In the genomic region with DNA sequence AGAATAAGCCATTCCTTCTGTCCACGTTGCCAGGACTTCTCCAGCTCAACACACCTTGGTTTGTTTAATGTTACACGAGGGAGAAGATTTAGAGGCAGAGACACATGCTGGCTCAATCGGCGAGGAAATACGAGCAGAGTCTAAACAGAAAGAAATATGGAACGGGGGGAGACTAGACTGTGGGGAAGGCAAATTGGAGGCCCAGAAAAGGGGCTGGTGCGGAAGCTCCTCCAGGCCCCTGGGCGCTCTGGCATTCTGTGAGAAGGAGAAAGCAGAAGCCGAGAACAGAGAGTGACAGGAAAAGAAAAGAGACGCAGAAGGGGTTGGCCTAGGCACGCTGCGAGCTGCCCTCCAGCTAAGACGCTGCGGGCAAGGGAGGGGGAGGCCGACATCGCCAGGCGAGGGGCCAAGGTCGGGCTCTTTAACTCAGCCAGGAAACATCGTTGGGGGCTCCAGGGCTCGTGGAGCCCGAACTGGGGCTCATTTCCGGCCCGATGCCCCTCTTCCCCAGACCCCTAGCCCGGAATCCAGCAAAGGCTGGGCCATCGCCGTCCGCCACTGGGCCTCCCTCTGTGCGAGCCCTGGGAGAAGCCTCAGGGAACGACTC, we compare ENCODE assay signal across 8 cellular contexts. TPM values are rescaled to one million over a fixed set of nuclear protein-coding genes. Genes with fewer than 3 reads are reported as not detected.
DNase-seq lines count a peak whose midpoint lies in the region; ATAC-seq, FAIRE-seq and TF ChIP-seq lines count a peak whose summit lies in the region.

No MANE protein-coding gene starts in this region.

- TF ChIP-seq CTCF in ascending aorta (IDR thresholded peaks at IDR 0.05), result no peak
- no peak for TF ChIP-seq CTCF in HepG2 (CRISPR knock-in tag; IDR thresholded peaks at IDR 0.05)
- no peak for TF ChIP-seq CTCF in thyroid gland (IDR thresholded peaks at IDR 0.05)

- no peaks in the 10 kb centered on the region for H4K20me1 ChIP-seq in HepG2 (ENCODE audit: insufficient read depth, low read length)

- H3K9ac ChIP-seq in HepG2 (ENCODE audit: insufficient read depth, low read depth, low read length), result no peak overlapping the region

- ATAC-seq in HepG2 (no peak), GM21737 (IDR thresholded peaks at IDR 0.05; ENCODE audit: unreplicated experiment) (no peak)

- no peak overlapping the region for H2AFZ ChIP-seq in HepG2 (ENCODE audit: low read length)

- TF ChIP-seq POLR2A in HepG2 (IDR thresholded peaks at IDR 0.05; ENCODE audit: insufficient read depth in 1 of 2, low read depth in 2 of 2, low read length in 2 of 2) (no peak), thyroid gland (IDR thresholded peaks at IDR 0.05) (no peak)

- TF ChIP-seq EP300 in HepG2 (IDR thresholded peaks at IDR 0.05; ENCODE audit: low read depth in 2 of 2, low read length in 2 of 2) (no peak), HepG2 (CRISPR knock-in tag; IDR thresholded peaks at IDR 0.05; ENCODE audit: borderline replicate concordance) (no peak)

- DNase-seq in G401 (ENCODE audit: low spot score) (peak; percentile 23), HK-2 (ENCODE audit: unreplicated experiment) (peak; percentile 42), ascending aorta (ENCODE audit: low spot score in 2 of 2) (no peak), HepG2 (ENCODE audit: low spot score) (no peak), thyroid gland (no peak), SW480 (ENCODE audit: low spot score) (no peak), pons (ENCODE audit: low spot score) (no peak)

- POLR2A ChIA-PET in HepG2 (lab: Yijun Ruan, JAX), result no interaction called here

- peak overlapping the region; percentile 55 for H3K4me2 ChIP-seq in HepG2 (ENCODE audit: low read depth, low read length)

- CTCF ChIA-PET in HepG2 (lab: Yijun Ruan, JAX; ENCODE audit: low intra/inter-chr PET ratio, low total read pairs), result no interaction called here

- FAIRE-seq in HepG2 (lab: Jason Lieb, UNC), result no peak

- in situ Hi-C loops in G401 (cut with HindIII; ENCODE audit: low sequenced_read_pairs) (no loop called here), HepG2 (cut with HindIII; ENCODE audit: extremely low pct_ligation_motif_present, low pct_unique_long_range_greater_than_20kb) (no loop called here)

- intact Hi-C loops in ascending aorta (cut with DNase I), result no loop called here
- intact Hi-C loops in HepG2 (cut with micrococcal nuclease; ENCODE audit: unreplicated experiment), result no loop called here
- intact Hi-C loops in thyroid gland (cut with DNase I), result no loop called here

- H3K36me3 ChIP-seq in ascending aorta (no peaks in the 10 kb centered on the region), HepG2 (replicated peaks in 1 of 2; ENCODE audit: control insufficient read depth in 1 of 2, insufficient read depth in 2 of 2, low read length in 2 of 2) (no peaks in the 10 kb centered on the region), thyroid gland (no peaks in the 10 kb centered on the region)

- H3K79me2 ChIP-seq in HepG2 (ENCODE audit: insufficient read depth, low read length), result no peaks in the 10 kb centered on the region

- H3K27ac ChIP-seq in ascending aorta, result no peak overlapping the region
- no peak overlapping the region for H3K27ac ChIP-seq in HepG2 (ENCODE audit: extremely low read length, insufficient read depth, low read length)
- H3K27ac ChIP-seq in thyroid gland, result no peak overlapping the region

- 67% methylated on average over 17 of the region's 29 CpGs for WGBS in HepG2 (ENCODE audit: low lambda C conversion rate)
- 3% methylated on average over 20 to 28 of the region's 29 CpGs for WGBS in thyroid gland, 2 donors

- no peak for TF ChIP-seq RAD21 in HepG2 (CRISPR knock-in tag; IDR thresholded peaks at IDR 0.05)

- H3K9me3 ChIP-seq in ascending aorta (no peaks in the 10 kb centered on the region), HepG2 (ENCODE audit: low read length) (no peaks in the 10 kb centered on the region), thyroid gland (no peaks in the 10 kb centered on the region)

- peak overlapping the region; percentile 65 to 69 for H3K4me3 ChIP-seq in ascending aorta
- peak overlapping the region in 1 of 3 experiments; percentile 45; a peak in 1 of 6 replicates for H3K4me3 ChIP-seq in HepG2 (replicated peaks in 1 of 3; ENCODE audit: insufficient read depth in 1 of 3, low read depth in 2 of 3, low read length in 3 of 3)
- peak overlapping the region in 2 of 3 donors; percentile 35 to 38 for H3K4me3 ChIP-seq in thyroid gland (replicated peaks in 1 of 3)

- BruUV-seq in HepG2 (replicated peaks; lab: Mats Ljungman, UMichigan), result no TSS peak

- peaks cover 45% of the 10 kb centered on the region for H3K27me3 ChIP-seq in ascending aorta
- H3K27me3 ChIP-seq in HepG2 (ENCODE audit: control insufficient read depth in 1 of 2, insufficient read depth in 2 of 2, low read length in 2 of 2), result peaks cover 6 to 67% of the 10 kb centered on the region in 2 experiments
- peaks cover 70% of the 10 kb centered on the region for H3K27me3 ChIP-seq in thyroid gland

- H3K4me1 ChIP-seq in ascending aorta (peaks cover 13 to 16% of the 10 kb centered on the region in 2 donors), HepG2 (ENCODE audit: insufficient read depth, low read length) (peaks cover 19% of the 10 kb centered on the region), thyroid gland (peaks cover 22 to 38% of the 10 kb centered on the region in 2 donors)

TF ChIP-seq in HepG2, 621 proteins besides CTCF, POLR2A, EP300 and RAD21:
- TF ChIP-seq, protein P1, sequence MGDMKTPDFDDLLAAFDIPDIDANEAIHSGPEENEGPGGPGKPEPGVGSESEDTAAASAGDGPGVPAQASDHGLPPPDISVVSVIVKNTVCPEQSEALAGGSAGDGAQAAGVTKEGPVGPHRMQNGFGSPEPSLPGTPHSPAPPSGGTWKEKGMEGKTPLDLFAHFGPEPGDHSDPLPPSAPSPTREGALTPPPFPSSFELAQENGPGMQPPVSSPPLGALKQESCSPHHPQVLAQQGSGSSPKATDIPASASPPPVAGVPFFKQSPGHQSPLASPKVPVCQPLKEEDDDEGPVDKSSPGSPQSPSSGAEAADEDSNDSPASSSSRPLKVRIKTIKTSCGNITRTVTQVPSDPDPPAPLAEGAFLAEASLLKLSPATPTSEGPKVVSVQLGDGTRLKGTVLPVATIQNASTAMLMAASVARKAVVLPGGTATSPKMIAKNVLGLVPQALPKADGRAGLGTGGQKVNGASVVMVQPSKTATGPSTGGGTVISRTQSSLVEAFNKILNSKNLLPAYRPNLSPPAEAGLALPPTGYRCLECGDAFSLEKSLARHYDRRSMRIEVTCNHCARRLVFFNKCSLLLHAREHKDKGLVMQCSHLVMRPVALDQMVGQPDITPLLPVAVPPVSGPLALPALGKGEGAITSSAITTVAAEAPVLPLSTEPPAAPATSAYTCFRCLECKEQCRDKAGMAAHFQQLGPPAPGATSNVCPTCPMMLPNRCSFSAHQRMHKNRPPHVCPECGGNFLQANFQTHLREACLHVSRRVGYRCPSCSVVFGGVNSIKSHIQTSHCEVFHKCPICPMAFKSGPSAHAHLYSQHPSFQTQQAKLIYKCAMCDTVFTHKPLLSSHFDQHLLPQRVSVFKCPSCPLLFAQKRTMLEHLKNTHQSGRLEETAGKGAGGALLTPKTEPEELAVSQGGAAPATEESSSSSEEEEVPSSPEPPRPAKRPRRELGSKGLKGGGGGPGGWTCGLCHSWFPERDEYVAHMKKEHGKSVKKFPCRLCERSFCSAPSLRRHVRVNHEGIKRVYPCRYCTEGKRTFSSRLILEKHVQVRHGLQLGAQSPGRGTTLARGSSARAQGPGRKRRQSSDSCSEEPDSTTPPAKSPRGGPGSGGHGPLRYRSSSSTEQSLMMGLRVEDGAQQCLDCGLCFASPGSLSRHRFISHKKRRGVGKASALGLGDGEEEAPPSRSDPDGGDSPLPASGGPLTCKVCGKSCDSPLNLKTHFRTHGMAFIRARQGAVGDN (CRISPR knock-in tag; IDR thresholded peaks at IDR 0.05), result 0 out of 2 replicates have a peak, but pooled peaks have one; percentile 2
- TF ChIP-seq ZNF484 (CRISPR knock-in tag; IDR thresholded peaks at IDR 0.05; ENCODE audit: borderline replicate concordance, low read depth), result no peak

RNA-seq across cellular contexts. Expression of gene PAX5, which starts 3.2 kb away (rescaled TPM):
- not detected in 2 replicates for total RNA-seq in G401 (2014; rRNA removed; shearing (Covaris generic))
- not detected for total RNA-seq in ascending aorta
- not detected in 2 replicates for total RNA-seq in HepG2 (2016; rRNA removed; fragmentation: Illumina TruSeq; extraction: Trizol)
- not detected in 2 replicates for total RNA-seq in HepG2 (2016; cell fraction: cytosol; rRNA removed; fragmentation: Illumina TruSeq; extraction: Trizol; ENCODE audit: low read depth)
- not detected in 2 replicates for total RNA-seq in HepG2 (2016; cell fraction: insoluble cytoplasmic fraction; rRNA removed; fragmentation: Illumina TruSeq; extraction: Trizol)
- total RNA-seq in HepG2 (2016; cell fraction: membrane; rRNA removed; fragmentation: Illumina TruSeq; extraction: Trizol), result not detected in 2 replicates
- not detected in 2 replicates for total RNA-seq in HepG2 (2016; cell fraction: nucleus; rRNA removed; fragmentation: Illumina TruSeq; extraction: Trizol)
- not detected in 2 replicates for polyA plus RNA-seq in HepG2 (2011; rRNA removed)
- polyA plus RNA-seq in HepG2 (2011; cell fraction: cytosol; rRNA removed), result not detected in 2 replicates
- 0.02 and 0.11 TPM in 2 replicates for polyA plus RNA-seq in HepG2 (2011; cell fraction: nucleus; rRNA removed)
- not detected in 2 replicates for polyA plus RNA-seq in HepG2 (2012)
- not detected in 2 replicates for polyA plus RNA-seq in HepG2 (2016; cell fraction: cytosol; fragmentation: Illumina TruSeq; extraction: Trizol; ENCODE audit: low read depth)
- polyA plus RNA-seq in HepG2 (2016; cell fraction: insoluble cytoplasmic fraction; fragmentation: Illumina TruSeq; extraction: Trizol; ENCODE audit: low read depth), result not detected in 2 replicates
- polyA plus RNA-seq in HepG2 (2016; cell fraction: membrane; fragmentation: Illumina TruSeq; extraction: Trizol; ENCODE audit: low read depth), result not detected in 2 replicates
- polyA plus RNA-seq in HepG2 (2016; cell fraction: nucleus; fragmentation: Illumina TruSeq; extraction: Trizol; ENCODE audit: insufficient read depth, low read depth), result not detected in 2 replicates
- 0.02 TPM in 1 of 2 replicates, not detected in the other for polyA minus RNA-seq in HepG2 (2011; rRNA and poly(A)+ RNA removed; ENCODE audit: low replicate concordance)
- not detected in 2 replicates for polyA minus RNA-seq in HepG2 (2011; cell fraction: cytosol; rRNA and poly(A)+ RNA removed)
- polyA minus RNA-seq in HepG2 (2011; cell fraction: nucleus; rRNA and poly(A)+ RNA removed), result not detected in 2 replicates
- total RNA-seq in thyroid gland, result under 1 TPM in 1 of 4 donors, not detected in 3; 0.68 TPM

Comparison
In these comparisons a context has a peak if more than half of its experiments do, and no peak if none do; other contexts are left out.
1. DNase-seq: peak in G401 (single experiment) and HK-2 (single experiment); none in ascending aorta (0 of 2), HepG2 (single experiment), thyroid gland (0 of 2), SW480 (single experiment) and pons (single experiment).